In the genomic region with DNA sequence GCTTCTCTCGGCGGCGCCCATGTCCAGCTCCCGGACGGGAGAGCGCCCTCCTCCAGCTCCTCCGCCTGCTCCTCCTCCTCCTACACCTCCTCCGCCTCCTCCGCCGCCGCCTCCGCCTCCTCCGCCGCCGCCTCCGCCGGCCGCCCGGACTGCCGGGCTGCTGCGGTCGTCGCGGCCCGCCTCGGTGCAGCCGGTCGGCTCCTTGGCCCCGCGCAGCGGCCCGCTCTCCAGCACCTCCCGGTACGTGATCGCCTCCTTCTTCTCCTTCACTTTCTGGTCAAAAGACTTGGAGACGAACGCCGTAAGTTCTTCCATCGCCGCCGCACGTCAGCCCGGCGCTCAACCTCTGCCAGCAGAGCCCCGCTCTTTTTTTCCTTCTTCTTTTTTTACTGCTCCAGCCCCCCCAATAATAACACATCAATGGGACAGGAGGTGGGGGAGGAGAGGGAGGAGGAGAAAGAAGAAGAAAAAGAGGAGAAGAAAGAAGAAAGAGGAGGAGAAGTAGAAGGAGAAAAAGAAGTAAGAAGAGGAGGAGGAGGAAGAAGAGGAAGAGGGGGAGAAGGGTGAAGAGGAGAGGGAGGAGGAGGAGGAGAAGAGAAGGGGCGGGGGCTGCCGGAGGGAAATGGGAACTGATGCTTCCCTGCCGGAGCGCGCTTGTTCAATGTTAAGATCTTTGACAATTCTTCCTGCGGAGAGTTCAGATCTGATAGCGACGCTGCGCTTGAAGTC, we compare ENCODE assay signal across 1 cellular context.
A peak's percentile ranks its signal among the peaks of the same experiment; 100 is the strongest.
TF ChIP-seq lines count a peak whose summit lies in the region.

A gene (minus strand): TSS at position 711 of the 729 bp plus-strand sequence. CDS start 396 bp downstream, at position 315.

TF ChIP-seq in K562, 482 proteins besides CTCF, POLR2A, EP300 and RAD21 (continued from another document and continues in another):
- TF ChIP-seq, protein P1, sequence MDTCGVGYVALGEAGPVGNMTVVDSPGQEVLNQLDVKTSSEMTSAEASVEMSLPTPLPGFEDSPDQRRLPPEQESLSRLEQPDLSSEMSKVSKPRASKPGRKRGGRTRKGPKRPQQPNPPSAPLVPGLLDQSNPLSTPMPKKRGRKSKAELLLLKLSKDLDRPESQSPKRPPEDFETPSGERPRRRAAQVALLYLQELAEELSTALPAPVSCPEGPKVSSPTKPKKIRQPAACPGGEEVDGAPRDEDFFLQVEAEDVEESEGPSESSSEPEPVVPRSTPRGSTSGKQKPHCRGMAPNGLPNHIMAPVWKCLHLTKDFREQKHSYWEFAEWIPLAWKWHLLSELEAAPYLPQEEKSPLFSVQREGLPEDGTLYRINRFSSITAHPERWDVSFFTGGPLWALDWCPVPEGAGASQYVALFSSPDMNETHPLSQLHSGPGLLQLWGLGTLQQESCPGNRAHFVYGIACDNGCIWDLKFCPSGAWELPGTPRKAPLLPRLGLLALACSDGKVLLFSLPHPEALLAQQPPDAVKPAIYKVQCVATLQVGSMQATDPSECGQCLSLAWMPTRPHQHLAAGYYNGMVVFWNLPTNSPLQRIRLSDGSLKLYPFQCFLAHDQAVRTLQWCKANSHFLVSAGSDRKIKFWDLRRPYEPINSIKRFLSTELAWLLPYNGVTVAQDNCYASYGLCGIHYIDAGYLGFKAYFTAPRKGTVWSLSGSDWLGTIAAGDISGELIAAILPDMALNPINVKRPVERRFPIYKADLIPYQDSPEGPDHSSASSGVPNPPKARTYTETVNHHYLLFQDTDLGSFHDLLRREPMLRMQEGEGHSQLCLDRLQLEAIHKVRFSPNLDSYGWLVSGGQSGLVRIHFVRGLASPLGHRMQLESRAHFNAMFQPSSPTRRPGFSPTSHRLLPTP (IDR thresholded peaks at IDR 0.05; ENCODE audit: borderline replicate concordance, extremely low read depth, insufficient read length) = no peak
- TF ChIP-seq, protein P2, sequence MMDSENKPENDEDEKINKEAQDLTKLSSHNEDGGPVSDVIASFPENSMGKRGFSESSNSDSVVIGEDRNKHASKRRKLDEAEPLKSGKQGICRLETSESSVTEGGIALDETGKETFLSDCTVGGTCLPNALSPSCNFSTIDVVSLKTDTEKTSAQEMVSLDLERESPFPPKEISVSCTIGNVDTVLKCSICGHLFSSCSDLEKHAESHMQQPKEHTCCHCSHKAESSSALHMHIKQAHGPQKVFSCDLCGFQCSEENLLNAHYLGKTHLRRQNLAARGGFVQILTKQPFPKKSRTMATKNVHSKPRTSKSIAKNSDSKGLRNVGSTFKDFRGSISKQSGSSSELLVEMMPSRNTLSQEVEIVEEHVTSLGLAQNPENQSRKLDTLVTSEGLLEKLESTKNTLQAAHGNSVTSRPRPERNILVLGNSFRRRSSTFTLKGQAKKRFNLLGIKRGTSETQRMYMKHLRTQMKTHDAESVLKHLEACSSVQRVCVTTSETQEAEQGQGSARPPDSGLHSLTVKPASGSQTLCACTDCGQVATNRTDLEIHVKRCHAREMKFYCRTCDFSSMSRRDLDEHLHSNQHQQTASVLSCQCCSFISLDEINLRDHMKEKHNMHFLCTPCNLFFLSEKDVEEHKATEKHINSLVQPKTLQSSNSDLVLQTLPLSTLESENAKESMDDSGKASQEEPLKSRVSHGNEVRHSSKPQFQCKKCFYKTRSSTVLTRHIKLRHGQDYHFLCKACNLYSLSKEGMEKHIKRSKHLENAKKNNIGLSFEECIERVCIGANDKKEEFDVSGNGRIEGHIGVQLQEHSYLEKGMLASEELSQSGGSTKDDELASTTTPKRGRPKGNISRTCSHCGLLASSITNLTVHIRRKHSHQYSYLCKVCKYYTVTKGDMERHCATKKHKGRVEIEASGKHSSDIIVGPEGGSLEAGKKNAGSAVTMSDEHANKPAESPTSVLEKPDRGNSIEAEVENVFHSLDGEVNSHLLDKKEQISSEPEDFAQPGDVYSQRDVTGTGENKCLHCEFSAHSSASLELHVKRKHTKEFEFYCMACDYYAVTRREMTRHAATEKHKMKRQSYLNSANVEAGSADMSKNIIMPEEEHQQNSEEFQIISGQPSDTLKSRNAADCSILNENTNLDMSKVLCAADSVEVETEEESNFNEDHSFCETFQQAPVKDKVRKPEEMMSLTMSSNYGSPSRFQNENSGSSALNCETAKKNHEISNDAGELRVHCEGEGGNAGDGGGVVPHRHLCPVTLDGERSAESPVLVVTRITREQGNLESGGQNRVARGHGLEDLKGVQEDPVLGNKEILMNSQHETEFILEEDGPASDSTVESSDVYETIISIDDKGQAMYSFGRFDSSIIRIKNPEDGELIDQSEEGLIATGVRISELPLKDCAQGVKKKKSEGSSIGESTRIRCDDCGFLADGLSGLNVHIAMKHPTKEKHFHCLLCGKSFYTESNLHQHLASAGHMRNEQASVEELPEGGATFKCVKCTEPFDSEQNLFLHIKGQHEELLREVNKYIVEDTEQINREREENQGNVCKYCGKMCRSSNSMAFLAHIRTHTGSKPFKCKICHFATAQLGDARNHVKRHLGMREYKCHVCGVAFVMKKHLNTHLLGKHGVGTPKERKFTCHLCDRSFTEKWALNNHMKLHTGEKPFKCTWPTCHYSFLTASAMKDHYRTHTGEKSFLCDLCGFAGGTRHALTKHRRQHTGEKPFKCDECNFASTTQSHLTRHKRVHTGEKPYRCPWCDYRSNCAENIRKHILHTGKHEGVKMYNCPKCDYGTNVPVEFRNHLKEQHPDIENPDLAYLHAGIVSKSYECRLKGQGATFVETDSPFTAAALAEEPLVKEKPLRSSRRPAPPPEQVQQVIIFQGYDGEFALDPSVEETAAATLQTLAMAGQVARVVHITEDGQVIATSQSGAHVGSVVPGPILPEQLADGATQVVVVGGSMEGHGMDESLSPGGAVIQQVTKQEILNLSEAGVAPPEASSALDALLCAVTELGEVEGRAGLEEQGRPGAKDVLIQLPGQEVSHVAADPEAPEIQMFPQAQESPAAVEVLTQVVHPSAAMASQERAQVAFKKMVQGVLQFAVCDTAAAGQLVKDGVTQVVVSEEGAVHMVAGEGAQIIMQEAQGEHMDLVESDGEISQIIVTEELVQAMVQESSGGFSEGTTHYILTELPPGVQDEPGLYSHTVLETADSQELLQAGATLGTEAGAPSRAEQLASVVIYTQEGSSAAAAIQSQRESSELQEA (IDR thresholded peaks at IDR 0.05; ENCODE audit: low read depth) = no peak
- TF ChIP-seq NONO (IDR thresholded peaks at IDR 0.05; ENCODE audit: low read depth in 2 of 2, low read length in 1 of 2) = peak in 1 of 2 experiments; percentile 92; a peak in 2 of 4 replicates
- TF ChIP-seq, protein P3, sequence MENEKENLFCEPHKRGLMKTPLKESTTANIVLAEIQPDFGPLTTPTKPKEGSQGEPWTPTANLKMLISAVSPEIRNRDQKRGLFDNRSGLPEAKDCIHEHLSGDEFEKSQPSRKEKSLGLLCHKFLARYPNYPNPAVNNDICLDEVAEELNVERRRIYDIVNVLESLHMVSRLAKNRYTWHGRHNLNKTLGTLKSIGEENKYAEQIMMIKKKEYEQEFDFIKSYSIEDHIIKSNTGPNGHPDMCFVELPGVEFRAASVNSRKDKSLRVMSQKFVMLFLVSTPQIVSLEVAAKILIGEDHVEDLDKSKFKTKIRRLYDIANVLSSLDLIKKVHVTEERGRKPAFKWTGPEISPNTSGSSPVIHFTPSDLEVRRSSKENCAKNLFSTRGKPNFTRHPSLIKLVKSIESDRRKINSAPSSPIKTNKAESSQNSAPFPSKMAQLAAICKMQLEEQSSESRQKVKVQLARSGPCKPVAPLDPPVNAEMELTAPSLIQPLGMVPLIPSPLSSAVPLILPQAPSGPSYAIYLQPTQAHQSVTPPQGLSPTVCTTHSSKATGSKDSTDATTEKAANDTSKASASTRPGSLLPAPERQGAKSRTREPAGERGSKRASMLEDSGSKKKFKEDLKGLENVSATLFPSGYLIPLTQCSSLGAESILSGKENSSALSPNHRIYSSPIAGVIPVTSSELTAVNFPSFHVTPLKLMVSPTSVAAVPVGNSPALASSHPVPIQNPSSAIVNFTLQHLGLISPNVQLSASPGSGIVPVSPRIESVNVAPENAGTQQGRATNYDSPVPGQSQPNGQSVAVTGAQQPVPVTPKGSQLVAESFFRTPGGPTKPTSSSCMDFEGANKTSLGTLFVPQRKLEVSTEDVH (IDR thresholded peaks at IDR 0.05; ENCODE audit: low read depth, partially characterized antibody) = no peak
- 0 out of 2 replicates have a peak, but pooled peaks have one; percentile 22 for TF ChIP-seq MTA3 (IDR thresholded peaks at IDR 0.05; ENCODE audit: borderline replicate concordance)
- TF ChIP-seq ZNF436 (CRISPR knock-in tag; IDR thresholded peaks at IDR 0.05) = peak; percentile 94
- TF ChIP-seq PRPF4 (IDR thresholded peaks at IDR 0.05; ENCODE audit: insufficient read depth, low read depth, low read length, poor library complexity, severe bottlenecking) = no peak
- TF ChIP-seq MEIS2 (IDR thresholded peaks at IDR 0.05; ENCODE audit: partially characterized antibody) = no peak
- no peak for TF ChIP-seq TBL1XR1 (IDR thresholded peaks at IDR 0.05; ENCODE audit: low read length in 2 of 2)
- TF ChIP-seq TCF7 (IDR thresholded peaks at IDR 0.05; ENCODE audit: borderline replicate concordance) = no peak
- no peak for TF ChIP-seq HDGF (IDR thresholded peaks at IDR 0.05)
- TF ChIP-seq RBM15 (IDR thresholded peaks at IDR 0.05; ENCODE audit: insufficient read depth, low read length) = no peak
- no peak for TF ChIP-seq GTF2F1 (IDR thresholded peaks at IDR 0.05; ENCODE audit: low read depth, low read length)
- TF ChIP-seq GATAD2B (IDR thresholded peaks at IDR 0.05; ENCODE audit: borderline replicate concordance) = peak; percentile 75; the same call in 1 of the 2 replicates
- 0 out of 2 replicates have a peak, but pooled peaks have one; percentile 3 for TF ChIP-seq HCFC1 (IDR thresholded peaks at IDR 0.05; ENCODE audit: low read depth, low read length)
- TF ChIP-seq, protein P4, sequence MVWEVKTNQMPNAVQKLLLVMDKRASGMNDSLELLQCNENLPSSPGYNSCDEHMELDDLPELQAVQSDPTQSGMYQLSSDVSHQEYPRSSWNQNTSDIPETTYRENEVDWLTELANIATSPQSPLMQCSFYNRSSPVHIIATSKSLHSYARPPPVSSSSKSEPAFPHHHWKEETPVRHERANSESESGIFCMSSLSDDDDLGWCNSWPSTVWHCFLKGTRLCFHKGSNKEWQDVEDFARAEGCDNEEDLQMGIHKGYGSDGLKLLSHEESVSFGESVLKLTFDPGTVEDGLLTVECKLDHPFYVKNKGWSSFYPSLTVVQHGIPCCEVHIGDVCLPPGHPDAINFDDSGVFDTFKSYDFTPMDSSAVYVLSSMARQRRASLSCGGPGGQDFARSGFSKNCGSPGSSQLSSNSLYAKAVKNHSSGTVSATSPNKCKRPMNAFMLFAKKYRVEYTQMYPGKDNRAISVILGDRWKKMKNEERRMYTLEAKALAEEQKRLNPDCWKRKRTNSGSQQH (CRISPR knock-in tag; IDR thresholded peaks at IDR 0.05) = peak; percentile 50; the same call in 1 of the 2 replicates
- no peak for TF ChIP-seq HDAC6 (IDR thresholded peaks at IDR 0.05; ENCODE audit: low read depth, low read length)
- peak; percentile 98 for TF ChIP-seq ZNF263 (CRISPR knock-in tag; IDR thresholded peaks at IDR 0.05; ENCODE audit: borderline replicate concordance)
- no peak for TF ChIP-seq ZNF695 (CRISPR knock-in tag; IDR thresholded peaks at IDR 0.05)
- no peak for TF ChIP-seq ZNF707 (CRISPR knock-in tag; conservative IDR thresholded peaks at IDR 0.05)
- TF ChIP-seq SMARCE1 (IDR thresholded peaks at IDR 0.05) = peak; percentile 61; the same call in 1 of the 2 replicates
- no peak for TF ChIP-seq NCOR1 (IDR thresholded peaks at IDR 0.05)
- TF ChIP-seq NCOA6 (IDR thresholded peaks at IDR 0.05) = no peak
- TF ChIP-seq SETDB1 (IDR thresholded peaks at IDR 0.05; ENCODE audit: low read length) = no peak
- TF ChIP-seq CBFA2T3 (IDR thresholded peaks at IDR 0.05) = 0 out of 2 replicates have a peak, but pooled peaks have one; percentile 5
- TF ChIP-seq ZNF133 (CRISPR knock-in tag; IDR thresholded peaks at IDR 0.05) = no peak
- TF ChIP-seq CBX2 (IDR thresholded peaks at IDR 0.05; ENCODE audit: insufficient read depth, low read length, poor library complexity, severe bottlenecking) = no peak
- no peak for TF ChIP-seq HMG20A (CRISPR knock-in tag; conservative IDR thresholded peaks at IDR 0.05)
- no peak for TF ChIP-seq SMC3 (conservative IDR thresholded peaks at IDR 0.05; ENCODE audit: insufficient read depth, low read depth, low read length)
- 0 out of 2 replicates have a peak, but pooled peaks have one; percentile 31 for TF ChIP-seq BRD4 (IDR thresholded peaks at IDR 0.05)
- no peak for TF ChIP-seq SRSF3 (IDR thresholded peaks at IDR 0.05; ENCODE audit: insufficient read depth, low read length)
- TF ChIP-seq DNMT1 (IDR thresholded peaks at IDR 0.05) = no peak
- no peak; the same call in 1 of the 2 replicates for TF ChIP-seq MTA2 (IDR thresholded peaks at IDR 0.05; ENCODE audit: low read depth)
- TF ChIP-seq CHD2 (IDR thresholded peaks at IDR 0.05; ENCODE audit: low read depth, low read length) = no peak
- TF ChIP-seq ZSCAN29 (IDR thresholded peaks at IDR 0.05) = no peak
- no peak for TF ChIP-seq PTRF (tag; IDR thresholded peaks at IDR 0.05)
- TF ChIP-seq CHD4 (IDR thresholded peaks at IDR 0.05; ENCODE audit: insufficient read depth, insufficient replicate concordance, low read depth, low read length, poor library complexity, severe bottlenecking) = no peak
- TF ChIP-seq PML (IDR thresholded peaks at IDR 0.05; ENCODE audit: low read length) = no peak
- TF ChIP-seq, protein P5, sequence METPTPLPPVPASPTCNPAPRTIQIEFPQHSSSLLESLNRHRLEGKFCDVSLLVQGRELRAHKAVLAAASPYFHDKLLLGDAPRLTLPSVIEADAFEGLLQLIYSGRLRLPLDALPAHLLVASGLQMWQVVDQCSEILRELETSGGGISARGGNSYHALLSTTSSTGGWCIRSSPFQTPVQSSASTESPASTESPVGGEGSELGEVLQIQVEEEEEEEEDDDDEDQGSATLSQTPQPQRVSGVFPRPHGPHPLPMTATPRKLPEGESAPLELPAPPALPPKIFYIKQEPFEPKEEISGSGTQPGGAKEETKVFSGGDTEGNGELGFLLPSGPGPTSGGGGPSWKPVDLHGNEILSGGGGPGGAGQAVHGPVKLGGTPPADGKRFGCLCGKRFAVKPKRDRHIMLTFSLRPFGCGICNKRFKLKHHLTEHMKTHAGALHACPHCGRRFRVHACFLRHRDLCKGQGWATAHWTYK (CRISPR knock-in tag; IDR thresholded peaks at IDR 0.05) = no peak
- peak in 2 of 3 experiments; percentile 39 to 68 for TF ChIP-seq YY1 (IDR thresholded peaks at IDR 0.05; ENCODE audit: borderline replicate concordance in 1 of 3, control insufficient read depth in 1 of 3, extremely low read depth in 1 of 3, insufficient read depth in 3 of 3, insufficient read length in 1 of 3, insufficient replicate concordance in 2 of 3, low read depth in 1 of 3, low read length in 2 of 3)
- TF ChIP-seq ZNF316 (IDR thresholded peaks at IDR 0.05) = no peak
- TF ChIP-seq SPI1 (IDR thresholded peaks at IDR 0.05; ENCODE audit: borderline replicate concordance, low read depth, low read length) = peak; percentile 53; the same call in 1 of the 2 replicates
- peak; percentile 40; the same call in 1 of the 2 replicates for TF ChIP-seq PHF8 (IDR thresholded peaks at IDR 0.05; ENCODE audit: borderline replicate concordance, low read length)
- TF ChIP-seq ZFP30 (CRISPR knock-in tag; IDR thresholded peaks at IDR 0.05; ENCODE audit: borderline replicate concordance) = no peak
- TF ChIP-seq, protein P6, sequence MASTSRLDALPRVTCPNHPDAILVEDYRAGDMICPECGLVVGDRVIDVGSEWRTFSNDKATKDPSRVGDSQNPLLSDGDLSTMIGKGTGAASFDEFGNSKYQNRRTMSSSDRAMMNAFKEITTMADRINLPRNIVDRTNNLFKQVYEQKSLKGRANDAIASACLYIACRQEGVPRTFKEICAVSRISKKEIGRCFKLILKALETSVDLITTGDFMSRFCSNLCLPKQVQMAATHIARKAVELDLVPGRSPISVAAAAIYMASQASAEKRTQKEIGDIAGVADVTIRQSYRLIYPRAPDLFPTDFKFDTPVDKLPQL (IDR thresholded peaks at IDR 0.05; ENCODE audit: extremely low read depth, insufficient read length) = no peak
- TF ChIP-seq ZNF445 (CRISPR knock-in tag; IDR thresholded peaks at IDR 0.05; ENCODE audit: low read depth) = no peak
- no peak for TF ChIP-seq SREBF1 (IDR thresholded peaks at IDR 0.05; ENCODE audit: borderline replicate concordance, low read depth, low read length)
